In the genomic region with DNA sequence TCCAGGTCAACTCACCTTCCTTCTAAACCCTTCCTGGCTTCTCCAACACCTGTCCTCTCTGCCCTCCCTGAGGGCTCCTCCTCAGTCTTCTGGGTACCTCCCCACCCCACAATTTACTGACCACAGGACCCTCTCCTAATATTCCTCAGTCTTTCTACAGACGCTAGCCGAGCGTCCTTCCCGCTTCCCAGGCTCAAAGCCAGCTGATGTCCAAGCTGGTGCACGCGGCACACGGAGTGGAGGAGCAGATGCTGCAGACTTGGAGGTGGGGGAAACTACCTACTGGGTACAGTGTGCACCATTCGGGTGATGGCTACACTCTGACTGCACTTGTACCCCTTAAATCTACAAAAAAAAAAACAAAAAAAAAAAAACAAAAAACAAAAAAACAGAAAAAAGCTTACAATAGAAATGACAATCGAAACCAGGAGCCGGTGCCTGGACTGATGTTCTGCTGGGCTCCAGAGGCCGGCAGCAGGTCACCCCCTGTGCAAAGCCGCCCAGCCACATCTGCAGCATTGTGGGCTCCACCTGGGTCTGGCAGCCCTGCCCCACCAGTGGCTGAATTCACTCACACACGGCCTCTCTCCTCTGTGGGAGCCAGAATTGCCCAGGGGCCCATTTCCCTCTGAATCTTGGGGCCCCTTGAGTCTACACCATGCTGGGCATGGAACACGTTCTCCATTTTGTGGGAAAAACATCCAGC, we compare ENCODE assay signal across 17 cellular contexts.
"Had no signal": no experiment of that assay in that cellular context is flagged by ENCODE, and none has a peak within 500 bp of the region (broad histone marks: within the 10 kb centered on the region; RNA-seq: fewer than 3 reads in every experiment).

No MANE protein-coding gene starts in this region.

- H3K27me3 Mint-ChIP-seq: activated naive CD4-positive, alpha-beta T cell treated with anti-CD3 and anti-CD28 coated beads, Interleukin-2, amount 50 U/mL, for 24 hours had no signal

- ATAC-seq: body of pancreas, foreskin keratinocyte, sciatic nerve had no signal

- H3K9me3 Mint-ChIP-seq: activated naive CD4-positive, alpha-beta T cell treated with anti-CD3 and anti-CD28 coated beads, Interleukin-2, amount 50 U/mL, for 24 hours; immature natural killer cell; neural progenitor cell had no signal

- DNase-seq: activated CD4-positive, alpha-beta T cell treated with anti-CD3 and anti-CD28 coated beads for 1 hour; activated CD4-positive, alpha-beta T cell treated with anti-CD3 and anti-CD28 coated beads, Interleukin-2, amount 50 U/mL, for 48 hours; amygdala; body of pancreas; central memory CD4-positive, alpha-beta T cell; effector CD8-positive, alpha-beta T cell; foreskin keratinocyte; immature natural killer cell; stimulated activated CD4-positive, alpha-beta T cell treated with anti-CD3 and anti-CD28 coated beads, Interleukin-12 subunit alpha, Interleukin-12 subunit beta, amount 100 ng/mL, for 4 hours; stimulated activated CD4-positive, alpha-beta T cell treated with anti-CD3 and anti-CD28 coated beads, Interleukin-2, amount 100 ng/mL, for 24 hours had no signal

- H3K4me3 ChIP-seq: body of pancreas, lung, neural progenitor cell, ovary, SK-N-MC had no signal

- H3K9ac ChIP-seq: neural progenitor cell had no signal

- H3K4me1 ChIP-seq: foreskin keratinocyte had no signal

- H3K27ac Mint-ChIP-seq: activated naive CD4-positive, alpha-beta T cell treated with anti-CD3 and anti-CD28 coated beads, Interleukin-2, amount 50 U/mL, for 24 hours; neural progenitor cell had no signal

- H2AFZ ChIP-seq: neural progenitor cell had no signal

- H3K9me3 ChIP-seq: body of pancreas, ovary had no signal

- H3K4me2 ChIP-seq: neural progenitor cell had no signal

- H3K36me3 ChIP-seq: neural progenitor cell, ovary had no signal

- H3K27me3 ChIP-seq: body of pancreas, foreskin keratinocyte, neural progenitor cell, ovary had no signal

- H3K4me3 Mint-ChIP-seq: activated naive CD4-positive, alpha-beta T cell treated with anti-CD3 and anti-CD28 coated beads, Interleukin-2, amount 50 U/mL, for 24 hours; immature natural killer cell; neural progenitor cell had no signal

- H3K27ac ChIP-seq: body of pancreas, foreskin keratinocyte, neural progenitor cell, ovary, SK-N-MC, VCaP had no signal
